In genomic region chr14:102601378-102601925, GRCh38 we compare ENCODE assay signal across 19 cellular contexts. TPM values are rescaled to one million over a fixed set of nuclear protein-coding genes. Genes with fewer than 3 reads are reported as not detected.
DNase-seq lines count a peak whose midpoint lies in the region; ATAC-seq and TF ChIP-seq lines count a peak whose summit lies in the region.
"Had no signal": no experiment of that assay in that cellular context is flagged by ENCODE, and none has a peak within 500 bp of the region (broad histone marks: within the 10 kb centered on the region; RNA-seq: fewer than 3 reads in every experiment).

No MANE protein-coding gene starts in this region.

- DNase-seq in DMS 273 (lab: John Stamatoyannopoulos, UW; ENCODE audit: unreplicated experiment) (peak; percentile 41), DMS 273 treated with DMSO at 0.1 percent for 48 hours (lab: John Stamatoyannopoulos, UW) (no peak), endothelial cell (ENCODE audit: low spot score) (no peak), type B pancreatic cell (ENCODE audit: extremely low spot score, unreplicated experiment) (no peak), heart right ventricle (no peak), nucleus accumbens (lab: John Stamatoyannopoulos, UW) (no peak), stomach (no peak)
- DNase-seq: C1 segment of cervical spinal cord, GOT3, HFFc6, NCI-H1105 treated with DMSO at 0.1 percent for 48 hours, NCI-H187 treated with DMSO at 0.1 percent for 48 hours, NCI-H446 treated with DMSO at 0.1 percent for 48 hours, NCI-H748 treated with DMSO at 0.1 percent for 48 hours, Right ventricle myocardium superior had no signal

- H3K4me1 ChIP-seq in Loucy (ENCODE audit: insufficient read depth, low read length, poor library complexity, severe bottlenecking) (peaks cover 22% of the 10 kb centered on the region), heart right ventricle (peaks cover 0 to 33% (median 25%) of the 10 kb centered on the region in 9 donors), stomach (peaks cover 0 to 55% (median 19%) of the 10 kb centered on the region in 4 donors)

- H3K4me3 Mint-ChIP-seq in endothelial cell (ENCODE audit: unreplicated experiment): peak overlapping the region; percentile 0
- H3K4me3 Mint-ChIP-seq in type B pancreatic cell: no peak overlapping the region
- H3K4me3 Mint-ChIP-seq: HFFc6 had no signal

- peaks cover 1% of the 10 kb centered on the region for H3K27me3 Mint-ChIP-seq in endothelial cell (ENCODE audit: unreplicated experiment)
- no peaks in the 10 kb centered on the region for H3K27me3 Mint-ChIP-seq in type B pancreatic cell

- no peak overlapping the region for H3K4me3 ChIP-seq in Loucy (ENCODE audit: low read length, poor library complexity, severe bottlenecking)
- H3K4me3 ChIP-seq in heart right ventricle: no peak overlapping the region
- H3K4me3 ChIP-seq in stomach: no peak overlapping the region

- H3K27ac Mint-ChIP-seq in endothelial cell (ENCODE audit: unreplicated experiment): no peak overlapping the region
- peak overlapping the region; percentile 0 for H3K27ac Mint-ChIP-seq in type B pancreatic cell
- H3K27ac Mint-ChIP-seq: HFFc6 had no signal

- H3K9me2 ChIP-seq in Loucy (replicated peaks; ENCODE audit: low read depth, low read length): no peaks in the 10 kb centered on the region

- H3K9me3 Mint-ChIP-seq in endothelial cell (ENCODE audit: unreplicated experiment): no peaks in the 10 kb centered on the region
- no peaks in the 10 kb centered on the region for H3K9me3 Mint-ChIP-seq in type B pancreatic cell
- H3K9me3 Mint-ChIP-seq: HFFc6 had no signal

- H3K4me1 Mint-ChIP-seq in endothelial cell (ENCODE audit: unreplicated experiment): peaks cover 16% of the 10 kb centered on the region
- H3K4me1 Mint-ChIP-seq in type B pancreatic cell (ENCODE audit: unreplicated experiment): peaks cover 21% of the 10 kb centered on the region

- ATAC-seq in heart right ventricle: no peak

- no peak for TF ChIP-seq POLR2A in stomach (IDR thresholded peaks at IDR 0.05)

- peaks cover 98% of the 10 kb centered on the region for H3K79me2 ChIP-seq in Loucy (ENCODE audit: insufficient read depth, low read length)

- no peaks in the 10 kb centered on the region for H3F3A ChIP-seq in Loucy (ENCODE audit: low read depth)

- H3K36me3 Mint-ChIP-seq in endothelial cell (ENCODE audit: low read depth, unreplicated experiment): no peaks in the 10 kb centered on the region
- peaks cover 10% of the 10 kb centered on the region for H3K36me3 Mint-ChIP-seq in type B pancreatic cell

- no peaks in the 10 kb centered on the region for H3K36me3 ChIP-seq in Loucy (ENCODE audit: insufficient read depth, low read length)
- H3K36me3 ChIP-seq in heart right ventricle: peaks cover 0 to 17% (median 0%) of the 10 kb centered on the region in 9 donors
- H3K36me3 ChIP-seq in stomach: peaks cover 0 to 15% (median 3%) of the 10 kb centered on the region in 4 donors

- 93 to 100% methylated on average over 1 of the region's 1 CpG for WGBS in heart right ventricle, 2 donors
- WGBS in stomach, 5 donors: 95 to 100% (median 100%) methylated on average over 1 of the region's 1 CpG

- no peaks in the 10 kb centered on the region for H3K9me3 ChIP-seq in Loucy (ENCODE audit: insufficient read depth, low read depth, low read length)
- H3K9me3 ChIP-seq in heart right ventricle: no peaks in the 10 kb centered on the region
- no peaks in the 10 kb centered on the region for H3K9me3 ChIP-seq in stomach

- H3K9ac ChIP-seq in Loucy (ENCODE audit: low read depth, low read length, poor library complexity, severe bottlenecking): no peak overlapping the region
- H3K9ac ChIP-seq: KMS-11 had no signal

- no peaks in the 10 kb centered on the region for H3K27me3 ChIP-seq in Loucy (ENCODE audit: insufficient read depth, low read length, poor library complexity, severe bottlenecking)
- no peaks in the 10 kb centered on the region for H3K27me3 ChIP-seq in heart right ventricle
- H3K27me3 ChIP-seq in stomach: no peaks in the 10 kb centered on the region

- H3K27ac ChIP-seq in heart right ventricle (no peak overlapping the region), stomach (no peak overlapping the region)
- H3K27ac ChIP-seq: 22Rv1, HL-60, KMS-11 had no signal

- H3K4me2 ChIP-seq in Loucy (ENCODE audit: low read depth, low read length, poor library complexity, severe bottlenecking): peak overlapping the region; percentile 20
- H3K4me2 ChIP-seq: KMS-11 had no signal

- TF ChIP-seq CTCF in Loucy (conservative IDR thresholded peaks at IDR 0.05; ENCODE audit: low read length) (no peak), endothelial cell (IDR thresholded peaks at IDR 0.05; ENCODE audit: unreplicated experiment) (no peak), type B pancreatic cell (conservative IDR thresholded peaks at IDR 0.05) (no peak), heart right ventricle (IDR thresholded peaks at IDR 0.05) (no peak), stomach (IDR thresholded peaks at IDR 0.05) (no peak)

- H4K20me1 ChIP-seq in Loucy (ENCODE audit: insufficient read depth, low read length, poor library complexity, severe bottlenecking): peaks cover 74% of the 10 kb centered on the region

- intact Hi-C loops in heart right ventricle (cut with DNase I): no loop called here
- intact Hi-C loops in stomach (cut with DNase I; ENCODE audit: low total_unique reads): no loop called here

- H2AFZ ChIP-seq in Loucy (ENCODE audit: low read length): no peak overlapping the region

- no peak for TF ChIP-seq EP300 in stomach (IDR thresholded peaks at IDR 0.05)

RNA-seq across cellular contexts. Expression of gene RCOR1, which starts 9.0 kb away (rescaled TPM):
- total RNA-seq in endothelial cell (ENCODE audit: unreplicated experiment): 51.6 TPM
- total RNA-seq in type B pancreatic cell (ENCODE audit: low replicate concordance): 35.3 and 37.5 TPM in 2 replicates
- 10 to 100 TPM; 11.1 to 16.9 (median 13.2) TPM for total RNA-seq in heart right ventricle
- polyA plus RNA-seq in heart right ventricle: 1 to 10 TPM; 3.1 to 5.7 TPM
- 10 to 100 TPM in 3 of 5 donors, 1 to 10 TPM in 2; 8.0 to 60.7 (median 17.0) TPM for total RNA-seq in stomach
- polyA plus RNA-seq in stomach: 1 to 10 TPM; 4.9 to 8.2 (median 7.7) TPM
